Comparison of ENCODE assay signal across 3 cellular contexts in the genomic region with DNA sequence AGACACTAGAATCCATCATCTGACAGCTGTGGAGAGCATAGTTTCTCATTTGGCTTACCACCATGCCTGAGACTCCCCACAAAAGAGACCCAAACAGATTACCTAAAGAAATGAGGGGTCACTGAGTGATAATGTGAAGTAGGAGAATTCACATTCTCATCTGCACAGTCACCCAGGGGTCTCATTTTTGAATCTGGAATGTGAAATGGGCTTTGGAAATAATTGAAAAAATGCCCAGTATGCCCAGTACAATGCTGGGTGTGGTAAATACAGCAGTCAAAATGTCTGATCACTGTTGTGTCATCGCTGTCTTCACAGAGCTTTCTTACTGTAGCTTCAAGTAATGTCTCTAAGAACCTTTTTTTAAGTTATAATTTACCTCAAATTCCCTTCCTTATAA.
TF ChIP-seq lines count a peak whose summit lies in the region.

No MANE protein-coding gene starts in this region.

TF ChIP-seq in SK-N-SH, 30 proteins besides CTCF, POLR2A, EP300 and RAD21 (continues in another document):
- TF ChIP-seq REST (IDR thresholded peaks at IDR 0.05; ENCODE audit: low read depth, low read length), result no peak
- no peak for TF ChIP-seq TEAD4 (IDR thresholded peaks at IDR 0.05; ENCODE audit: borderline replicate concordance, insufficient read depth)
- no peak for TF ChIP-seq EZH2phosphoT487 (IDR thresholded peaks at IDR 0.05; ENCODE audit: borderline replicate concordance, low read depth)
- TF ChIP-seq TCF12 (IDR thresholded peaks at IDR 0.05), result no peak
- no peak for TF ChIP-seq PBX3 (IDR thresholded peaks at IDR 0.05)
- no peak for TF ChIP-seq JUND (IDR thresholded peaks at IDR 0.05)
- TF ChIP-seq YY1 (IDR thresholded peaks at IDR 0.05; ENCODE audit: low read depth), result no peak
- TF ChIP-seq GABPA (IDR thresholded peaks at IDR 0.05; ENCODE audit: low read depth), result no peak
- no peak for TF ChIP-seq SMC3 (IDR thresholded peaks at IDR 0.05; ENCODE audit: low read depth, low read length)
- TF ChIP-seq, protein P1, sequence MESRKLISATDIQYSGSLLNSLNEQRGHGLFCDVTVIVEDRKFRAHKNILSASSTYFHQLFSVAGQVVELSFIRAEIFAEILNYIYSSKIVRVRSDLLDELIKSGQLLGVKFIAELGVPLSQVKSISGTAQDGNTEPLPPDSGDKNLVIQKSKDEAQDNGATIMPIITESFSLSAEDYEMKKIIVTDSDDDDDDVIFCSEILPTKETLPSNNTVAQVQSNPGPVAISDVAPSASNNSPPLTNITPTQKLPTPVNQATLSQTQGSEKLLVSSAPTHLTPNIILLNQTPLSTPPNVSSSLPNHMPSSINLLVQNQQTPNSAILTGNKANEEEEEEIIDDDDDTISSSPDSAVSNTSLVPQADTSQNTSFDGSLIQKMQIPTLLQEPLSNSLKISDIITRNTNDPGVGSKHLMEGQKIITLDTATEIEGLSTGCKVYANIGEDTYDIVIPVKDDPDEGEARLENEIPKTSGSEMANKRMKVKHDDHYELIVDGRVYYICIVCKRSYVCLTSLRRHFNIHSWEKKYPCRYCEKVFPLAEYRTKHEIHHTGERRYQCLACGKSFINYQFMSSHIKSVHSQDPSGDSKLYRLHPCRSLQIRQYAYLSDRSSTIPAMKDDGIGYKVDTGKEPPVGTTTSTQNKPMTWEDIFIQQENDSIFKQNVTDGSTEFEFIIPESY (IDR thresholded peaks at IDR 0.05; ENCODE audit: borderline replicate concordance, low read depth), result no peak
- TF ChIP-seq CHD2 (IDR thresholded peaks at IDR 0.05; ENCODE audit: low read length, partially characterized antibody), result no peak
- TF ChIP-seq GATA2 (CRISPR knock-in tag; IDR thresholded peaks at IDR 0.05), result no peak
- no peak for TF ChIP-seq FOSL2 (IDR thresholded peaks at IDR 0.05; ENCODE audit: borderline replicate concordance, low read depth)
- TF ChIP-seq RCOR1 (IDR thresholded peaks at IDR 0.05; ENCODE audit: low read length), result no peak

TF ChIP-seq in SK-N-SH treated with all-trans-retinoic acid at 6 μM for 48 hours, 23 proteins besides CTCF, POLR2A, EP300 and RAD21 (continued from another document):
- TF ChIP-seq ZC3H10 (CRISPR knock-in tag; IDR thresholded peaks at IDR 0.05) (no peak), ZNF8 (CRISPR knock-in tag; IDR thresholded peaks at IDR 0.05) (no peak), ISL1 (CRISPR knock-in tag; IDR thresholded peaks at IDR 0.05) (no peak), PPARA (CRISPR knock-in tag; IDR thresholded peaks at IDR 0.05; ENCODE audit: borderline replicate concordance) (no peak), CSDC2 (CRISPR knock-in tag; IDR thresholded peaks at IDR 0.05) (no peak), TCF4 (CRISPR knock-in tag; IDR thresholded peaks at IDR 0.05; ENCODE audit: borderline replicate concordance) (no peak), ZNF565 (CRISPR knock-in tag; conservative IDR thresholded peaks at IDR 0.05; ENCODE audit: low read depth) (no peak), PATZ1 (CRISPR knock-in tag; IDR thresholded peaks at IDR 0.05; ENCODE audit: borderline replicate concordance) (no peak), GLIS3 (CRISPR knock-in tag; IDR thresholded peaks at IDR 0.05) (no peak)
- TF ChIP-seq, protein P2, sequence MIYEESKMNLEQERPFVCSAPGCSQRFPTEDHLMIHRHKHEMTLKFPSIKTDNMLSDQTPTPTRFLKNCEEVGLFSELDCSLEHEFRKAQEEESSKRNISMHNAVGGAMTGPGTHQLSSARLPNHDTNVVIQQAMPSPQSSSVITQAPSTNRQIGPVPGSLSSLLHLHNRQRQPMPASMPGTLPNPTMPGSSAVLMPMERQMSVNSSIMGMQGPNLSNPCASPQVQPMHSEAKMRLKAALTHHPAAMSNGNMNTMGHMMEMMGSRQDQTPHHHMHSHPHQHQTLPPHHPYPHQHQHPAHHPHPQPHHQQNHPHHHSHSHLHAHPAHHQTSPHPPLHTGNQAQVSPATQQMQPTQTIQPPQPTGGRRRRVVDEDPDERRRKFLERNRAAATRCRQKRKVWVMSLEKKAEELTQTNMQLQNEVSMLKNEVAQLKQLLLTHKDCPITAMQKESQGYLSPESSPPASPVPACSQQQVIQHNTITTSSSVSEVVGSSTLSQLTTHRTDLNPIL (CRISPR knock-in tag; IDR thresholded peaks at IDR 0.05; ENCODE audit: low read depth), result no peak
- TF ChIP-seq, protein P3, sequence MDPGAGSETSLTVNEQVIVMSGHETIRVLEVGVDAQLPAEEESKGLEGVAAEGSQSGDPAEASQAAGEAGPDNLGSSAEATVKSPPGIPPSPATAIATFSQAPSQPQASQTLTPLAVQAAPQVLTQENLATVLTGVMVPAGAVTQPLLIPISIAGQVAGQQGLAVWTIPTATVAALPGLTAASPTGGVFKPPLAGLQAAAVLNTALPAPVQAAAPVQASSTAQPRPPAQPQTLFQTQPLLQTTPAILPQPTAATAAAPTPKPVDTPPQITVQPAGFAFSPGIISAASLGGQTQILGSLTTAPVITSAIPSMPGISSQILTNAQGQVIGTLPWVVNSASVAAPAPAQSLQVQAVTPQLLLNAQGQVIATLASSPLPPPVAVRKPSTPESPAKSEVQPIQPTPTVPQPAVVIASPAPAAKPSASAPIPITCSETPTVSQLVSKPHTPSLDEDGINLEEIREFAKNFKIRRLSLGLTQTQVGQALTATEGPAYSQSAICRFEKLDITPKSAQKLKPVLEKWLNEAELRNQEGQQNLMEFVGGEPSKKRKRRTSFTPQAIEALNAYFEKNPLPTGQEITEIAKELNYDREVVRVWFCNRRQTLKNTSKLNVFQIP (CRISPR knock-in tag; IDR thresholded peaks at IDR 0.05; ENCODE audit: borderline replicate concordance, low read depth), result no peak

TF ChIP-seq in WTC11, 78 proteins besides CTCF, POLR2A, EP300 and RAD21 (continued from another document):
- TF ChIP-seq, protein P4, sequence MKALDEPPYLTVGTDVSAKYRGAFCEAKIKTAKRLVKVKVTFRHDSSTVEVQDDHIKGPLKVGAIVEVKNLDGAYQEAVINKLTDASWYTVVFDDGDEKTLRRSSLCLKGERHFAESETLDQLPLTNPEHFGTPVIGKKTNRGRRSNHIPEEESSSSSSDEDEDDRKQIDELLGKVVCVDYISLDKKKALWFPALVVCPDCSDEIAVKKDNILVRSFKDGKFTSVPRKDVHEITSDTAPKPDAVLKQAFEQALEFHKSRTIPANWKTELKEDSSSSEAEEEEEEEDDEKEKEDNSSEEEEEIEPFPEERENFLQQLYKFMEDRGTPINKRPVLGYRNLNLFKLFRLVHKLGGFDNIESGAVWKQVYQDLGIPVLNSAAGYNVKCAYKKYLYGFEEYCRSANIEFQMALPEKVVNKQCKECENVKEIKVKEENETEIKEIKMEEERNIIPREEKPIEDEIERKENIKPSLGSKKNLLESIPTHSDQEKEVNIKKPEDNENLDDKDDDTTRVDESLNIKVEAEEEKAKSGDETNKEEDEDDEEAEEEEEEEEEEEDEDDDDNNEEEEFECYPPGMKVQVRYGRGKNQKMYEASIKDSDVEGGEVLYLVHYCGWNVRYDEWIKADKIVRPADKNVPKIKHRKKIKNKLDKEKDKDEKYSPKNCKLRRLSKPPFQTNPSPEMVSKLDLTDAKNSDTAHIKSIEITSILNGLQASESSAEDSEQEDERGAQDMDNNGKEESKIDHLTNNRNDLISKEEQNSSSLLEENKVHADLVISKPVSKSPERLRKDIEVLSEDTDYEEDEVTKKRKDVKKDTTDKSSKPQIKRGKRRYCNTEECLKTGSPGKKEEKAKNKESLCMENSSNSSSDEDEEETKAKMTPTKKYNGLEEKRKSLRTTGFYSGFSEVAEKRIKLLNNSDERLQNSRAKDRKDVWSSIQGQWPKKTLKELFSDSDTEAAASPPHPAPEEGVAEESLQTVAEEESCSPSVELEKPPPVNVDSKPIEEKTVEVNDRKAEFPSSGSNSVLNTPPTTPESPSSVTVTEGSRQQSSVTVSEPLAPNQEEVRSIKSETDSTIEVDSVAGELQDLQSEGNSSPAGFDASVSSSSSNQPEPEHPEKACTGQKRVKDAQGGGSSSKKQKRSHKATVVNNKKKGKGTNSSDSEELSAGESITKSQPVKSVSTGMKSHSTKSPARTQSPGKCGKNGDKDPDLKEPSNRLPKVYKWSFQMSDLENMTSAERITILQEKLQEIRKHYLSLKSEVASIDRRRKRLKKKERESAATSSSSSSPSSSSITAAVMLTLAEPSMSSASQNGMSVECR (CRISPR knock-in tag; IDR thresholded peaks at IDR 0.05; ENCODE audit: borderline replicate concordance), result no peak
- TF ChIP-seq ZNF317 (CRISPR knock-in tag; IDR thresholded peaks at IDR 0.05; ENCODE audit: borderline replicate concordance, low read depth) (no peak), JUN (CRISPR knock-in tag; IDR thresholded peaks at IDR 0.05) (no peak), FOXJ3 (CRISPR knock-in tag; IDR thresholded peaks at IDR 0.05; ENCODE audit: borderline replicate concordance) (no peak), SMAD4 (CRISPR knock-in tag; IDR thresholded peaks at IDR 0.05) (no peak), E2F1 (CRISPR knock-in tag; IDR thresholded peaks at IDR 0.05) (no peak)
- TF ChIP-seq, protein P5, sequence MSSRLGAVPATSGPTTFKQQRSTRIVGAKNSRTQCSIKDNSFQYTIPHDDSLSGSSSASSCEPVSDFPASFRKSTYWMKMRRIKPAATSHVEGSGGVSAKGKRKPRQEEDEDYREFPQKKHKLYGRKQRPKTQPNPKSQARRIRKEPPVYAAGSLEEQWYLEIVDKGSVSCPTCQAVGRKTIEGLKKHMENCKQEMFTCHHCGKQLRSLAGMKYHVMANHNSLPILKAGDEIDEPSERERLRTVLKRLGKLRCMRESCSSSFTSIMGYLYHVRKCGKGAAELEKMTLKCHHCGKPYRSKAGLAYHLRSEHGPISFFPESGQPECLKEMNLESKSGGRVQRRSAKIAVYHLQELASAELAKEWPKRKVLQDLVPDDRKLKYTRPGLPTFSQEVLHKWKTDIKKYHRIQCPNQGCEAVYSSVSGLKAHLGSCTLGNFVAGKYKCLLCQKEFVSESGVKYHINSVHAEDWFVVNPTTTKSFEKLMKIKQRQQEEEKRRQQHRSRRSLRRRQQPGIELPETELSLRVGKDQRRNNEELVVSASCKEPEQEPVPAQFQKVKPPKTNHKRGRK (CRISPR knock-in tag; IDR thresholded peaks at IDR 0.05; ENCODE audit: borderline replicate concordance), result no peak
